ENCODE assay signal across 1 cellular context in genomic region chr2:36359006-36359580, GRCh38.
A peak's percentile ranks its signal among the peaks of the same experiment; 100 is the strongest.
TF ChIP-seq lines count a peak whose summit lies in the region.

No MANE protein-coding gene starts in this region.

TF ChIP-seq in HepG2, 621 proteins besides CTCF, POLR2A, EP300 and RAD21:
- no peak for TF ChIP-seq STAG1 (CRISPR knock-in tag; IDR thresholded peaks at IDR 0.05)
- peak; percentile 16; the same call in 1 of the 2 replicates for TF ChIP-seq HDAC6 (IDR thresholded peaks at IDR 0.05; ENCODE audit: low read depth, low read length)
- 0 out of 2 replicates have a peak, but pooled peaks have one; percentile 21 for TF ChIP-seq ZNF317 (CRISPR knock-in tag; IDR thresholded peaks at IDR 0.05)
